ENCODE assay signal across 23 cellular contexts in genomic region chr9:137391411-137391754, GRCh38. TPM values are rescaled to one million over a fixed set of nuclear protein-coding genes. Genes with fewer than 3 reads are reported as not detected.
DNase-seq lines count a peak whose midpoint lies in the region; ATAC-seq, FAIRE-seq and TF ChIP-seq lines count a peak whose summit lies in the region.
"Had no signal": no experiment of that assay in that cellular context is flagged by ENCODE, and none has a peak within 500 bp of the region (broad histone marks: within the 10 kb centered on the region; RNA-seq: fewer than 3 reads in every experiment).

No MANE protein-coding gene starts in this region.

- peaks cover 3 to 4% of the 10 kb centered on the region in 2 donors for H3K36me3 Mint-ChIP-seq in CD4-positive, alpha-beta memory T cell
- H3K36me3 Mint-ChIP-seq: naive B cell had no signal

- H3K9me3 Mint-ChIP-seq in CD4-positive, alpha-beta memory T cell: no peaks in the 10 kb centered on the region
- H3K9me3 Mint-ChIP-seq: activated T-helper 2 cell treated with anti-CD3 and anti-CD28 coated beads, Interferon-gamma antibody, Interleukin-2, Interleukin-4, amounts not matched to agents 10 μg/mL and 5 μg/mL and 100 μg/mL, durations not matched to agents 14 hours and 24 hours and 36 hours; IgD-negative memory B cell; naive B cell; stimulated activated naive CD8-positive, alpha-beta T cell treated with anti-CD3 and anti-CD28 coated beads, Interleukin-15, amount 100 ng/mL, for 72 hours had no signal

- H3K27ac ChIP-seq in duodenal mucosa (ENCODE audit: low read depth, low read length) (peak overlapping the region; percentile 20), lower lobe of right lung (peak overlapping the region; percentile 84), small intestine (ENCODE audit: low read depth in 1 of 2, low read length in 1 of 2) (peak overlapping the region in 1 of 2 donors; percentile 80)
- no peak overlapping the region for H3K27ac ChIP-seq in CD4-positive, alpha-beta memory T cell (ENCODE audit: low read depth, low read length)

- peaks cover 0 to 4% (median 2%) of the 10 kb centered on the region in 4 donors for H3K4me1 Mint-ChIP-seq in CD4-positive, alpha-beta memory T cell

- no peak for TF ChIP-seq CTCF in lower lobe of right lung (IDR thresholded peaks at IDR 0.05)

- no peak overlapping the region for H3K4me3 Mint-ChIP-seq in CD4-positive, alpha-beta memory T cell
- H3K4me3 Mint-ChIP-seq: naive B cell; stimulated activated naive CD8-positive, alpha-beta T cell treated with anti-CD3 and anti-CD28 coated beads, Interleukin-15, amount 100 ng/mL, for 72 hours had no signal

- H3K9me3 ChIP-seq in duodenal mucosa (ENCODE audit: control insufficient read depth in 1 of 2, low read length in 2 of 2) (no peaks in the 10 kb centered on the region), lower lobe of right lung (no peaks in the 10 kb centered on the region), small intestine (ENCODE audit: control insufficient read depth, low read depth) (no peaks in the 10 kb centered on the region)
- no peaks in the 10 kb centered on the region for H3K9me3 ChIP-seq in CD4-positive, alpha-beta memory T cell (ENCODE audit: control insufficient read depth in 1 of 2, low read length in 2 of 2)
- H3K9me3 ChIP-seq: vagina had no signal

- POLR2A ChIA-PET in CD4-positive, alpha-beta memory T cell (lab: Charles Lee; ENCODE audit: partially characterized antibody): no interaction called here

- 21 to 59% (median 41%) methylated on average over 18 to 22 of the region's 22 CpGs for WGBS in small intestine, 3 donors

- H3K27ac Mint-ChIP-seq in CD4-positive, alpha-beta memory T cell: no peak overlapping the region
- H3K27ac Mint-ChIP-seq: activated T-helper 2 cell treated with anti-CD3 and anti-CD28 coated beads, Interferon-gamma antibody, Interleukin-2, Interleukin-4, amounts not matched to agents 10 μg/mL and 5 μg/mL and 100 μg/mL, durations not matched to agents 14 hours and 24 hours and 36 hours; IgD-negative memory B cell; stimulated activated naive CD8-positive, alpha-beta T cell treated with anti-CD3 and anti-CD28 coated beads, Interleukin-15, amount 100 ng/mL, for 72 hours had no signal

- ATAC-seq in lower lobe of right lung (peak; percentile 32 to 40), HG03159 (IDR thresholded peaks at IDR 0.05; ENCODE audit: unreplicated experiment) (no peak)
- ATAC-seq: stimulated activated naive CD8-positive, alpha-beta T cell treated with anti-CD3 and anti-CD28 coated beads, Interleukin-15, amount 100 ng/mL, for 72 hours had no signal

- H3K4me3 ChIP-seq in duodenal mucosa (ENCODE audit: low read depth in 1 of 2, low read length in 2 of 2): no peak overlapping the region
- H3K4me3 ChIP-seq in lower lobe of right lung: peak overlapping the region; percentile 26
- H3K4me3 ChIP-seq in small intestine (ENCODE audit: low read depth in 1 of 2, low read length in 2 of 2): no peak overlapping the region
- H3K4me3 ChIP-seq in CD4-positive, alpha-beta memory T cell (ENCODE audit: low read length in 2 of 2): no peak overlapping the region
- H3K4me3 ChIP-seq: vagina had no signal

- peak overlapping the region in 1 of 2 donors; percentile 7 for H3K9ac ChIP-seq in duodenal mucosa (ENCODE audit: low read depth in 1 of 2, low read length in 2 of 2)

- intact Hi-C loops in lower lobe of right lung (cut with DNase I): no loop called here
- intact Hi-C loops in CD4-positive, alpha-beta memory T cell (cut with micrococcal nuclease): no loop called here

- no peaks in the 10 kb centered on the region for H3K27me3 Mint-ChIP-seq in CD4-positive, alpha-beta memory T cell
- H3K27me3 Mint-ChIP-seq: IgD-negative memory B cell; naive B cell; stimulated activated naive CD8-positive, alpha-beta T cell treated with anti-CD3 and anti-CD28 coated beads, Interleukin-15, amount 100 ng/mL, for 72 hours had no signal

- CTCF ChIA-PET in CD4-positive, alpha-beta memory T cell (lab: Charles Lee; ENCODE audit: partially characterized antibody): no interaction called here

- no peak for FAIRE-seq in small intestine (lab: Jason Lieb, UNC)

- H3K4me1 ChIP-seq in duodenal mucosa (ENCODE audit: control insufficient read depth in 1 of 2, insufficient read depth in 2 of 2, low read length in 2 of 2) (peaks cover 0 to 3% of the 10 kb centered on the region in 2 donors), lower lobe of right lung (peaks cover 32% of the 10 kb centered on the region), small intestine (ENCODE audit: control insufficient read depth in 2 of 2, insufficient read depth in 1 of 2, low read depth in 1 of 2, low read length in 1 of 2) (no peaks in the 10 kb centered on the region)
- peaks cover 15% of the 10 kb centered on the region for H3K4me1 ChIP-seq in CD4-positive, alpha-beta memory T cell (ENCODE audit: insufficient read depth, low read length)
- H3K4me1 ChIP-seq: vagina had no signal

- peaks cover 0 to 11% of the 10 kb centered on the region in 2 donors for H3K36me3 ChIP-seq in duodenal mucosa (ENCODE audit: control insufficient read depth in 1 of 2, insufficient read depth in 2 of 2, low read length in 2 of 2)
- no peaks in the 10 kb centered on the region for H3K36me3 ChIP-seq in lower lobe of right lung
- no peaks in the 10 kb centered on the region for H3K36me3 ChIP-seq in small intestine (ENCODE audit: control insufficient read depth in 2 of 2, insufficient read depth in 2 of 2, low read length in 2 of 2)
- H3K36me3 ChIP-seq in CD4-positive, alpha-beta memory T cell (ENCODE audit: insufficient read depth, low read length): no peaks in the 10 kb centered on the region

- DNase-seq in DMS53 (lab: John Stamatoyannopoulos, UW) (peak; percentile 94), lower lobe of right lung (no peak), small intestine (peak; percentile 75), glomerular visceral epithelial cell (ENCODE audit: extremely low spot score) (no peak)
- no peak for DNase-seq in stimulated activated CD4-positive, alpha-beta T cell treated with anti-CD3 and anti-CD28 coated beads, Interleukin-12 subunit alpha, Interleukin-12 subunit beta, amount 100 ng/mL, for 4 hours
- DNase-seq in CD4-positive, alpha-beta memory T cell: no peak
- DNase-seq: activated CD4-positive, alpha-beta T cell treated with anti-CD3 and anti-CD28 coated beads for 1 hour; effector memory CD4-positive, alpha-beta T cell; MM.1S; naive B cell; NCI-H2029; NCI-H524 treated with DMSO at 0.1 percent for 48 hours; posterior cingulate gyrus; stimulated activated naive CD8-positive, alpha-beta T cell treated with anti-CD3 and anti-CD28 coated beads, Interleukin-15, amount 100 ng/mL, for 72 hours; T1000 had no signal

- H3K27me3 ChIP-seq in duodenal mucosa (ENCODE audit: control insufficient read depth in 1 of 2, insufficient read depth in 2 of 2, low read length in 2 of 2) (no peaks in the 10 kb centered on the region), lower lobe of right lung (ENCODE audit: low read depth) (no peaks in the 10 kb centered on the region), small intestine (ENCODE audit: control insufficient read depth in 2 of 2, insufficient read depth in 2 of 2, low read length in 2 of 2) (no peaks in the 10 kb centered on the region)
- H3K27me3 ChIP-seq in CD4-positive, alpha-beta memory T cell (ENCODE audit: insufficient read depth, low read length): no peaks in the 10 kb centered on the region
- H3K27me3 ChIP-seq: vagina had no signal

RNA-seq across cellular contexts. Expression of gene EXD3, which starts 31.6 kb away (rescaled TPM):
- 25.2 TPM for total RNA-seq in lower lobe of right lung
- polyA plus RNA-seq in small intestine: 10 to 100 TPM; 15.0 to 36.2 (median 28.6) TPM
- total RNA-seq in CD4-positive, alpha-beta memory T cell: 10 to 100 TPM; 21.4 to 21.9 TPM
- polyA plus RNA-seq in CD4-positive, alpha-beta memory T cell: 1 to 10 TPM; 2.5 to 7.1 TPM

RNA-seq across cellular contexts. Expression of gene NOXA1, which starts 31.8 kb away (rescaled TPM):
- total RNA-seq in lower lobe of right lung: 6.9 TPM
- polyA plus RNA-seq in small intestine: 10 to 100 TPM in 2 of 3 donors, 1 to 10 TPM in 1; 8.0 to 38.0 (median 24.9) TPM
- total RNA-seq in CD4-positive, alpha-beta memory T cell: 1 to 10 TPM; 4.5 to 5.6 TPM
- polyA plus RNA-seq in CD4-positive, alpha-beta memory T cell: under 1 TPM; 0.29 to 1.00 TPM
- total RNA-seq: G401 had no signal

RNA-seq across cellular contexts. Expression of gene ENTPD8, which starts 49.8 kb away (rescaled TPM):
- total RNA-seq in lower lobe of right lung: 0.15 TPM
- 10 to 100 TPM; 15.9 to 85.4 (median 62.8) TPM for polyA plus RNA-seq in small intestine
- total RNA-seq in CD4-positive, alpha-beta memory T cell: not detected
- not detected for polyA plus RNA-seq in CD4-positive, alpha-beta memory T cell
- total RNA-seq: activated T-helper 2 cell treated with anti-CD3 and anti-CD28 coated beads, Interferon-gamma antibody, Interleukin-2, Interleukin-4, amounts not matched to agents 10 μg/mL and 5 μg/mL and 100 μg/mL, durations not matched to agents 14 hours and 24 hours and 36 hours; SK-MEL-5; vagina had no signal
- polyA plus RNA-seq: AG04450, IgD-negative memory B cell had no signal

Comparison
In these comparisons a context has a peak if more than half of its experiments do, and no peak if none do; other contexts are left out.
1. DNase-seq: peak in DMS53 (single experiment) and small intestine (single experiment); none in lower lobe of right lung (single experiment), stimulated activated CD4-positive, alpha-beta T cell treated with anti-CD3 and anti-CD28 coated beads, Interleukin-12 subunit alpha, Interleukin-12 subunit beta, amount 100 ng/mL, for 4 hours (single experiment), CD4-positive, alpha-beta memory T cell (0 of 5) and glomerular visceral epithelial cell (single experiment).